ENCODE assay signal across 19 cellular contexts in genomic region chr18:5962362-5962761, GRCh38.
"Had no signal": no experiment of that assay in that cellular context is flagged by ENCODE, and none has a peak within 500 bp of the region (broad histone marks: within the 10 kb centered on the region; RNA-seq: fewer than 3 reads in every experiment).

No MANE protein-coding gene starts in this region.

- H3K36me3 Mint-ChIP-seq: activated naive CD4-positive, alpha-beta T cell treated with anti-CD3 and anti-CD28 coated beads, Interleukin-2, amount 10 ng/mL, durations not matched to agents 7 days and 5 days; naive thymus-derived CD8-positive, alpha-beta T cell had no signal

- H3K27ac ChIP-seq: adrenal gland, brain microvascular endothelial cell, gastroesophageal sphincter, hepatocyte, stomach, thoracic aorta had no signal

- H3K36me3 ChIP-seq: adrenal gland, brain microvascular endothelial cell, gastroesophageal sphincter, thoracic aorta had no signal

- H3K79me2 ChIP-seq: hepatocyte had no signal

- H3K27me3 Mint-ChIP-seq: activated B cell treated with CpG ODN at 0.5 μM for 24 hours; activated naive CD4-positive, alpha-beta T cell treated with anti-CD3 and anti-CD28 coated beads, Interleukin-2, amount 10 ng/mL, durations not matched to agents 7 days and 5 days had no signal

- H3K4me2 ChIP-seq: hepatocyte, SK-N-SH had no signal

- DNase-seq: activated B cell treated with CpG ODN at 0.5 μM for 24 hours; activated CD4-positive, alpha-beta T cell treated with anti-CD3 and anti-CD28 coated beads, Interleukin-2, amount 10 ng/mL, durations not matched to agents 24 days and 14 days; activated CD8-positive, alpha-beta memory T cell treated with anti-CD3 and anti-CD28 coated beads for 24 hours; activated naive CD4-positive, alpha-beta T cell treated with anti-CD3 and anti-CD28 coated beads, Interleukin-2, amount 10 ng/mL, durations not matched to agents 7 days and 5 days; activated T-cell treated with anti-CD3 and anti-CD28 coated beads for 4 hours; adrenal gland; brain microvascular endothelial cell; kidney glomerular epithelial cell; naive thymus-derived CD8-positive, alpha-beta T cell; occipital lobe; SK-N-SH; stimulated activated CD4-positive, alpha-beta T cell treated with anti-CD3 and anti-CD28 coated beads, Interleukin-15, amount 100 ng/mL, for 24 hours; stomach had no signal

- H3K4me3 ChIP-seq: adrenal gland, gastroesophageal sphincter, hepatocyte, mucosa of descending colon, stomach, thoracic aorta had no signal

- H3K27ac Mint-ChIP-seq: activated B cell treated with CpG ODN at 0.5 μM for 24 hours; activated CD4-positive, alpha-beta T cell treated with anti-CD3 and anti-CD28 coated beads, Interleukin-2, amount 10 ng/mL, durations not matched to agents 24 days and 14 days; activated naive CD4-positive, alpha-beta T cell treated with anti-CD3 and anti-CD28 coated beads, Interleukin-2, amount 10 ng/mL, durations not matched to agents 7 days and 5 days; activated T-helper 2 cell treated with anti-CD3 and anti-CD28 coated beads, Interferon-gamma antibody, Interleukin-2, Interleukin-4, amounts not matched to agents 10 μg/mL and 5 μg/mL and 100 μg/mL, durations not matched to agents 14 hours and 24 hours and 36 hours; T-helper 1 cell treated with Interleukin-12 subunit alpha and Interleukin-12 subunit beta and Interleukin-4 antibody, amounts not matched to agents 30 μg/mL and 1 μg/mL, for 36 hours had no signal

- H2AFZ ChIP-seq: hepatocyte had no signal

- H3K9ac ChIP-seq: SK-N-SH had no signal

- H3K27me3 ChIP-seq: adrenal gland, brain microvascular endothelial cell, gastroesophageal sphincter, hepatocyte, stomach had no signal

- ATAC-seq: gastroesophageal sphincter; mucosa of descending colon; naive thymus-derived CD8-positive, alpha-beta T cell had no signal

- H3K4me1 Mint-ChIP-seq: activated B cell treated with CpG ODN at 0.5 μM for 24 hours; activated naive CD4-positive, alpha-beta T cell treated with anti-CD3 and anti-CD28 coated beads, Interleukin-2, amount 10 ng/mL, durations not matched to agents 7 days and 5 days had no signal

- H3K4me3 Mint-ChIP-seq: activated B cell treated with CpG ODN at 0.5 μM for 24 hours; activated CD4-positive, alpha-beta T cell treated with anti-CD3 and anti-CD28 coated beads, Interleukin-2, amount 10 ng/mL, durations not matched to agents 24 days and 14 days; activated naive CD4-positive, alpha-beta T cell treated with anti-CD3 and anti-CD28 coated beads, Interleukin-2, amount 10 ng/mL, durations not matched to agents 7 days and 5 days; naive thymus-derived CD8-positive, alpha-beta T cell; T-helper 1 cell treated with Interleukin-12 subunit alpha and Interleukin-12 subunit beta and Interleukin-4 antibody, amounts not matched to agents 30 μg/mL and 1 μg/mL, for 36 hours had no signal

- H3K9me3 ChIP-seq: adrenal gland, gastroesophageal sphincter, mucosa of descending colon, SK-N-SH, stomach, thoracic aorta had no signal

- H3K9me3 Mint-ChIP-seq: activated B cell treated with CpG ODN at 0.5 μM for 24 hours; activated CD4-positive, alpha-beta T cell treated with anti-CD3 and anti-CD28 coated beads, Interleukin-2, amount 10 ng/mL, durations not matched to agents 24 days and 14 days; activated naive CD4-positive, alpha-beta T cell treated with anti-CD3 and anti-CD28 coated beads, Interleukin-2, amount 10 ng/mL, durations not matched to agents 7 days and 5 days; activated T-helper 2 cell treated with anti-CD3 and anti-CD28 coated beads, Interferon-gamma antibody, Interleukin-2, Interleukin-4, amounts not matched to agents 10 μg/mL and 5 μg/mL and 100 μg/mL, durations not matched to agents 14 hours and 24 hours and 36 hours; naive thymus-derived CD8-positive, alpha-beta T cell; T-helper 1 cell treated with Interleukin-12 subunit alpha and Interleukin-12 subunit beta and Interleukin-4 antibody, amounts not matched to agents 30 μg/mL and 1 μg/mL, for 36 hours had no signal

- H3K4me1 ChIP-seq: stomach had no signal
